26 cellular contexts compared by ENCODE assay signal in the genomic region with DNA sequence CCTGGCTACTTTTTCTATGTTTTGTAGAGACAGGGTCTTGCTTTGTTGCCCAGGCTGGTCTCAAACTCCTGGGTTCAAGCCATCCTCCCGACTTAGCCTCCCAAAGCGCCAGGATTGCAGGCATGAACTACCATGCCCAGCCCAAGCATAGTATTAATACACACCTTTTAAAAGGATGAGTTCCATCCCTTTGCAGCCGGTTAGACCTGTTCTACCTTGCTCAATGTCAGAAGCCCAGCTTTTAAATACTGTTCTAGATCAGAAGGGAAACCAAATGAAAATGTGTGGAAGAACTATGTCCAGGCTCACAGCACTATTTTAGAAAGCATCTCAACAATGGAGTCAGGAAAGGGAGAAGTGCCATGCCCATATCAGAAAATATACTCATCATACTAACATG.
"Had no signal": no experiment of that assay in that cellular context is flagged by ENCODE, and none has a peak within 500 bp of the region (broad histone marks: within the 10 kb centered on the region; RNA-seq: fewer than 3 reads in every experiment).

No MANE protein-coding gene starts in this region.

- H3K36me3 Mint-ChIP-seq: activated CD4-positive, alpha-beta memory T cell treated with anti-CD3 and anti-CD28 coated beads for 36 hours; activated naive CD8-positive, alpha-beta T cell treated with anti-CD3 and anti-CD28 coated beads for 36 hours had no signal

- H3K36me3 ChIP-seq: ascending aorta, MG63 had no signal

- DNase-seq: activated CD4-positive, alpha-beta memory T cell treated with anti-CD3 and anti-CD28 coated beads for 36 hours; activated CD4-positive, alpha-beta T cell treated with anti-CD3 and anti-CD28 coated beads for 36 hours; activated CD4-positive, alpha-beta T cell treated with anti-CD3 and anti-CD28 coated beads, Interleukin-2, amount 10 ng/mL, durations not matched to agents 7 days and 5 days; activated CD8-positive, alpha-beta memory T cell treated with anti-CD3 and anti-CD28 coated beads, Interleukin-2, amount 50 U/mL, for 4 hours; activated effector memory CD4-positive, alpha-beta T cell treated with anti-CD3 and anti-CD28 coated beads, Interleukin-2, amount 50 U/mL, for 16 hours; activated naive CD4-positive, alpha-beta T cell; activated naive CD4-positive, alpha-beta T cell treated with anti-CD3 and anti-CD28 coated beads, Interleukin-2, amount 50 U/mL, for 16 hours; activated naive CD8-positive, alpha-beta T cell treated with anti-CD3 and anti-CD28 coated beads for 36 hours; activated T-cell treated with anti-CD3 and anti-CD28 coated beads for 4 hours; activated T-cell treated with anti-CD3 and anti-CD28 coated beads, Interleukin-2, amount 50 U/mL, for 4 hours; amniotic stem cell; MG63; NCI-H1048; NCI-H1105 treated with DMSO at 0.1 percent for 48 hours; NCI-H1436 treated with DMSO at 0.1 percent for 48 hours; NCI-H1694 treated with DMSO at 0.1 percent for 48 hours; NCI-H2029; NCI-H510A; NCI-H526; NCI-H748 treated with DMSO at 0.1 percent for 48 hours; NK-92 treated with Interleukin-12 subunit alpha and Interleukin-12 subunit beta, amount 100 ng/mL, for 24 hours; Right ventricle myocardium superior had no signal

- H3K4me3 ChIP-seq: ascending aorta, MG63 had no signal

- ATAC-seq: activated CD4-positive, alpha-beta T cell treated with anti-CD3 and anti-CD28 coated beads for 36 hours; activated CD4-positive, CD25-positive, alpha-beta regulatory T cell treated with anti-CD3 and anti-CD28 coated beads, Interleukin-2, amount 50 U/mL, for 24 hours; activated T-cell treated with anti-CD3 and anti-CD28 coated beads, Interleukin-2, amount 50 U/mL, for 4 hours had no signal

- H3K27ac ChIP-seq: ascending aorta, KMS-11 had no signal

- H3K27ac Mint-ChIP-seq: activated CD4-positive, alpha-beta memory T cell treated with anti-CD3 and anti-CD28 coated beads for 36 hours; activated CD4-positive, alpha-beta T cell treated with anti-CD3 and anti-CD28 coated beads for 36 hours; activated CD4-positive, alpha-beta T cell treated with anti-CD3 and anti-CD28 coated beads, Interleukin-2, amount 10 ng/mL, durations not matched to agents 7 days and 5 days; activated naive CD8-positive, alpha-beta T cell treated with anti-CD3 and anti-CD28 coated beads for 36 hours; T-helper 2 cell treated with Interferon-gamma antibody and Interleukin-4, amounts not matched to agents 5 μg/mL and 100 μg/mL, for 36 hours had no signal

- H3K9ac ChIP-seq: KMS-11 had no signal

- H3K27me3 ChIP-seq: ascending aorta, MG63 had no signal

- H3K9me3 Mint-ChIP-seq: activated CD4-positive, alpha-beta memory T cell treated with anti-CD3 and anti-CD28 coated beads for 36 hours; activated CD4-positive, alpha-beta T cell treated with anti-CD3 and anti-CD28 coated beads, Interleukin-2, amount 10 ng/mL, durations not matched to agents 7 days and 5 days; activated naive CD8-positive, alpha-beta T cell treated with anti-CD3 and anti-CD28 coated beads for 36 hours; activated T-cell treated with anti-CD3 and anti-CD28 coated beads, Interleukin-2, amount 50 U/mL, for 4 hours; T-helper 2 cell treated with Interferon-gamma antibody and Interleukin-4, amounts not matched to agents 5 μg/mL and 100 μg/mL, for 36 hours had no signal

- H3K4me1 Mint-ChIP-seq: activated CD4-positive, alpha-beta T cell treated with anti-CD3 and anti-CD28 coated beads for 36 hours; activated CD4-positive, alpha-beta T cell treated with anti-CD3 and anti-CD28 coated beads, Interleukin-2, amount 10 ng/mL, durations not matched to agents 7 days and 5 days; activated naive CD8-positive, alpha-beta T cell treated with anti-CD3 and anti-CD28 coated beads for 36 hours had no signal

- H3K4me3 Mint-ChIP-seq: activated CD4-positive, alpha-beta memory T cell treated with anti-CD3 and anti-CD28 coated beads for 36 hours; activated CD4-positive, alpha-beta T cell treated with anti-CD3 and anti-CD28 coated beads for 36 hours; activated CD4-positive, alpha-beta T cell treated with anti-CD3 and anti-CD28 coated beads, Interleukin-2, amount 10 ng/mL, durations not matched to agents 7 days and 5 days; activated naive CD8-positive, alpha-beta T cell treated with anti-CD3 and anti-CD28 coated beads for 36 hours; activated T-cell treated with anti-CD3 and anti-CD28 coated beads, Interleukin-2, amount 50 U/mL, for 4 hours; T-helper 2 cell treated with Interferon-gamma antibody and Interleukin-4, amounts not matched to agents 5 μg/mL and 100 μg/mL, for 36 hours had no signal

- H3K9me3 ChIP-seq: ascending aorta, MG63 had no signal
